ENCODE assay signal across 8 cellular contexts in the genomic region with DNA sequence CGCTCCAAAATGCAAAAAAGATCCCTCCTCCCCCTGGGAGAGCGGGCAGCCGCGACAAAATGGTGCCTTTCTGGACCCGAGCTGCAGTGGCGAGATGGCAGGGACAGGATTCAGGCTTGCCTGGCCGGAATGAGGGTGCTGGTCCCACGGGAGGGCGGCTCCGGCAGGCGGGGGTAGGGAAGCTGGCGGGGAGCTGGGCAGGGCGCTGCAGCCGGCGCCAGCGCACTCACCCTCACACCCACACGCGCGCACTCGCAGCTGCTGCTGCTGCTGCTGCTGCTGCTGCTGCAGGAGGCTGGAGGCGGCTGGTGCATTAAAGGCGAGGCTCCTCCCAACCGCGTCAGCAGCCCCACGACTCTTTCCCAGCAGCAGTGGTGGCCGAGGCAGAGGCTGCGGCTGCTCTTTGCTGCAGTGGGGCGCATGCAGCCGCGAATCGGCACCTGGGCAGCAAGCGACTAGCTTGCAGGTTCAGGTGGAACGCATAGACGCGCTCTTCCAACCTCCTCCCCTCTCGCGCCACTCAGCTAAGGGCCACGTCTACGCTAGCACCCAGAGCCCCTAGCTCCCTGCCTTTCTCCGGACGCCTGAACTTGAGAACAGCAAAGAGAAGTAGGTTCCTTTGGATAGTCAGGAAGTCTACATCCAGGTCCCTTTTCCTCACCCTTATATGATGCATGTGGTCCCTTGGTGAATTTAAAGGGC. TPM values are rescaled to one million over a fixed set of nuclear protein-coding genes. Genes with fewer than 3 reads are reported as not detected.
DNase-seq lines count a peak whose midpoint lies in the region; ATAC-seq and TF ChIP-seq lines count a peak whose summit lies in the region.

A gene (minus strand): TSS at position 287 of the 702 bp plus-strand sequence.

- no peak within 1 kb of the TSS; the same call in 1 of the 2 replicates for H3K4me3 ChIP-seq in IMR-90 (ENCODE audit: insufficient read depth, low read depth, low read length)

- H2BK120ac ChIP-seq in IMR-90 (ENCODE audit: low read depth, low read length) = no peak within 1 kb of the TSS

- H3K4me2 ChIP-seq in IMR-90 (ENCODE audit: low read depth, low read length) = peak within 1 kb of the TSS; percentile 67

- 3% methylated on average over 6 of the region's 41 CpGs; no CpG with 5 or more reads in 1 of the 2 experiments for WGBS in IMR-90 (ENCODE audit: extremely low coverage in 2 of 2, insufficient read length in 1 of 2), 2 experiments

- H3K4ac ChIP-seq in IMR-90 (ENCODE audit: low read depth, low read length) = no peak within 1 kb of the TSS

- dilution Hi-C loops in IMR-90 (cut with HindIII; ENCODE audit: low sequenced_read_pairs, unreplicated experiment) = no loop called here

- H3K79me1 ChIP-seq in IMR-90 (ENCODE audit: low read depth in 1 of 2, low read length in 2 of 2) = no peaks in the 10 kb centered on the region

- peaks cover 30% of the 10 kb centered on the region for H3K4me1 Mint-ChIP-seq in central memory CD8-positive, alpha-beta T cell

- H3K27ac ChIP-seq in IMR-90 (ENCODE audit: insufficient read depth, low read length) (no peak within 1 kb of the TSS), VCaP (peak within 1 kb of the TSS; percentile 29; the same call in 1 of the 2 replicates)

- intact Hi-C loops in IMR-90 (cut with micrococcal nuclease) = no loop called here

- H2BK15ac ChIP-seq in IMR-90 (ENCODE audit: low read depth, low read length) = no peak within 1 kb of the TSS

- BruUV-seq in IMR-90 (replicated peaks; lab: Mats Ljungman, UMichigan) = no TSS peak

- CTCF ChIA-PET in IMR-90 (lab: Yijun Ruan, JAX) = no interaction called here

- H3K9me3 Mint-ChIP-seq in central memory CD8-positive, alpha-beta T cell = no peaks in the 10 kb centered on the region

- DNase-seq in IMR-90 = peak; percentile 1
- DNase-seq in central memory CD8-positive, alpha-beta T cell (ENCODE audit: low spot score in 2 of 2) = peak; percentile 17 to 48
- DNase-seq in kidney glomerular epithelial cell (lab: John Stamatoyannopoulos, UW) = peak; percentile 48
- DNase-seq in stimulated activated CD4-positive, alpha-beta T cell treated with anti-CD3 and anti-CD28 coated beads, Interleukin-12 subunit alpha, Interleukin-12 subunit beta, amount 100 ng/mL, for 4 hours = peak; percentile 22

- no peak within 1 kb of the TSS for H3K18ac ChIP-seq in IMR-90 (ENCODE audit: low read depth, low read length)

- peak within 1 kb of the TSS; percentile 74 for H3K27ac Mint-ChIP-seq in central memory CD8-positive, alpha-beta T cell (ENCODE audit: low read depth)

- H2BK5ac ChIP-seq in IMR-90 (ENCODE audit: low read depth, low read length, poor library complexity, severe bottlenecking) = no peak within 1 kb of the TSS

- peaks cover 11% of the 10 kb centered on the region for H3K27me3 ChIP-seq in IMR-90 (ENCODE audit: control insufficient read depth, insufficient read depth, low read length)

- no peaks in the 10 kb centered on the region for H3K9me1 ChIP-seq in IMR-90 (ENCODE audit: insufficient read depth, low read length)

- H3K9me3 ChIP-seq in ES-I3 (ENCODE audit: control insufficient read depth, insufficient read depth, low read length) (no peaks in the 10 kb centered on the region), IMR-90 (ENCODE audit: control insufficient read depth, insufficient read depth, low read length) (no peaks in the 10 kb centered on the region)

- no peak within 1 kb of the TSS for H4K5ac ChIP-seq in IMR-90 (ENCODE audit: low read depth, low read length)

- no peaks in the 10 kb centered on the region for H3K36me3 ChIP-seq in ES-I3 (ENCODE audit: insufficient read depth, low read length)
- no peaks in the 10 kb centered on the region for H3K36me3 ChIP-seq in IMR-90 (ENCODE audit: control insufficient read depth, insufficient read depth, low read length)

- no peaks in the 10 kb centered on the region for H4K20me1 ChIP-seq in IMR-90 (ENCODE audit: insufficient read depth, low read length)

- peaks cover 2% of the 10 kb centered on the region for H3K36me3 Mint-ChIP-seq in central memory CD8-positive, alpha-beta T cell (ENCODE audit: insufficient read depth)

- H3K27me3 Mint-ChIP-seq in central memory CD8-positive, alpha-beta T cell = no peaks in the 10 kb centered on the region

- no peak within 1 kb of the TSS for H2AK9ac ChIP-seq in IMR-90 (replicated peaks; ENCODE audit: low read depth, low read length, poor library complexity)

- in situ Hi-C loops in IMR-90 (cut with MboI; ENCODE audit: low sequenced_read_pairs) = no loop called here

- no peak within 1 kb of the TSS for H4K8ac ChIP-seq in IMR-90 (ENCODE audit: low read depth in 2 of 2, low read length in 2 of 2)

- no peak for TF ChIP-seq RAD21 in IMR-90 (IDR thresholded peaks at IDR 0.05; ENCODE audit: low read length)

- H4K91ac ChIP-seq in IMR-90 (ENCODE audit: insufficient read depth, low read depth, low read length) = no peak within 1 kb of the TSS

- H3K4me3 Mint-ChIP-seq in central memory CD8-positive, alpha-beta T cell = peak within 1 kb of the TSS; percentile 91

- TF ChIP-seq CTCF in IMR-90 (conservative IDR thresholded peaks at IDR 0.05; ENCODE audit: low read depth, low read length) (no peak), VCaP (conservative IDR thresholded peaks at IDR 0.05) (no peak)

- no peak for TF ChIP-seq POLR2A in IMR-90 (IDR thresholded peaks at IDR 0.05; ENCODE audit: low read depth, low read length)

- no peak within 1 kb of the TSS for H2BK20ac ChIP-seq in IMR-90 (ENCODE audit: low read depth, low read length)

- no peak within 1 kb of the TSS for H2AK5ac ChIP-seq in IMR-90 (ENCODE audit: low read depth, low read length)

- peaks cover 12% of the 10 kb centered on the region; the same call in 1 of the 2 replicates for H3K4me1 ChIP-seq in ES-I3 (ENCODE audit: insufficient read depth, low read length)
- H3K4me1 ChIP-seq in IMR-90 (ENCODE audit: control insufficient read depth, insufficient read depth, low read length) = no peaks in the 10 kb centered on the region

- H3K9ac ChIP-seq in ES-I3 (ENCODE audit: low read depth, low read length) = peak within 1 kb of the TSS; percentile 89
- H3K9ac ChIP-seq in IMR-90 (ENCODE audit: low read depth, low read length) = no peak within 1 kb of the TSS

- H3K56ac ChIP-seq in IMR-90 (ENCODE audit: extremely low read depth, insufficient read depth, low read length) = no peak within 1 kb of the TSS

- H3K23ac ChIP-seq in IMR-90 (ENCODE audit: low read depth, low read length) = no peak within 1 kb of the TSS

- no peak within 1 kb of the TSS for H3K14ac ChIP-seq in IMR-90 (replicated peaks; ENCODE audit: low read depth, low read length)

- peak within 1 kb of the TSS; percentile 79 for H2AFZ ChIP-seq in IMR-90 (replicated peaks; ENCODE audit: low read length, poor library complexity)

- ATAC-seq in IMR-90 (ENCODE audit: low read depth) = peak; percentile 60; the same call in 1 of the 2 replicates
- ATAC-seq in central memory CD8-positive, alpha-beta T cell (replicated peaks; ENCODE audit: extremely low read depth, poor library complexity, severe bottlenecking) = peak; percentile 76
- no peak for ATAC-seq in HG03175 (IDR thresholded peaks at IDR 0.05; ENCODE audit: unreplicated experiment)
- ATAC-seq in GM19467 (IDR thresholded peaks at IDR 0.05; ENCODE audit: unreplicated experiment) = no peak

- POLR2A ChIA-PET in IMR-90 (lab: Charles Lee; ENCODE audit: unreplicated experiment) = no interaction called here

TF ChIP-seq in IMR-90, 13 proteins besides CTCF, POLR2A, EP300 and RAD21:
- TF ChIP-seq MAZ (IDR thresholded peaks at IDR 0.05; ENCODE audit: borderline replicate concordance, low read depth, low read length) = no peak

RNA-seq across cellular contexts. Expression of the gene that starts here (rescaled TPM):
- total RNA-seq in IMR-90 (2012; rRNA removed) = not detected in 2 replicates
- not detected in 2 replicates for polyA plus RNA-seq in IMR-90 (2012; rRNA removed)
- polyA plus RNA-seq in IMR-90 (2012; cell fraction: cytosol; rRNA removed) = not detected in 2 replicates
- polyA plus RNA-seq in IMR-90 (2012; cell fraction: nucleus; rRNA removed; ENCODE audit: low replicate concordance) = not detected in 2 replicates

Comparison
In these comparisons a context has a peak if more than half of its experiments do, and no peak if none do; other contexts are left out.
1. Peak in DNase-seq, ATAC-seq and H3K4me2 ChIP-seq in IMR-90; RNA of the gene not detected or under 1 TPM.